In genomic region chr2:8681786-8682692, GRCh38 we compare ENCODE assay signal across 8 cellular contexts. TPM values are rescaled to one million over a fixed set of nuclear protein-coding genes. Genes with fewer than 3 reads are reported as not detected.
A peak's percentile ranks its signal among the peaks of the same experiment; 100 is the strongest.
DNase-seq lines count a peak whose midpoint lies in the region; ATAC-seq and TF ChIP-seq lines count a peak whose summit lies in the region.

ID2 (plus strand) TSS chr2:8682056; CDS start chr2:8682166, 110 bp downstream.

- intact Hi-C loops in lower lobe of right lung (cut with DNase I) = no loop called here

- H3K36me3 ChIP-seq in ectodermal cell (ENCODE audit: control insufficient read depth, insufficient read depth, low read length) (no peaks in the 10 kb centered on the region), lower lobe of right lung (no peaks in the 10 kb centered on the region)

- peaks cover 25% of the 10 kb centered on the region for H3K4me1 ChIP-seq in ectodermal cell (ENCODE audit: control insufficient read depth, insufficient read depth, low read length)
- peaks cover 38% of the 10 kb centered on the region for H3K4me1 ChIP-seq in lower lobe of right lung

- peak; percentile 99 for DNase-seq in COLO668 (lab: John Stamatoyannopoulos, UW; ENCODE audit: unreplicated experiment)
- DNase-seq in GM20000 (ENCODE audit: low spot score) = peak; percentile 99
- DNase-seq in HS-5 (ENCODE audit: low read depth) = peak; percentile 82
- DNase-seq in NK-92 treated with Interleukin-12 subunit alpha and Interleukin-12 subunit beta, amount 100 ng/mL, for 24 hours (lab: John Stamatoyannopoulos, UW) = peak; percentile 97
- peak; percentile 97 to 98 for DNase-seq in activated CD8-positive, alpha-beta memory T cell treated with anti-CD3 and anti-CD28 coated beads for 1 hour (ENCODE audit: extremely low read depth in 1 of 2, low read depth in 1 of 2)
- peak; percentile 100 for DNase-seq in lower lobe of right lung
- DNase-seq in stimulated activated CD4-positive, alpha-beta T cell treated with anti-CD3 and anti-CD28 coated beads, TNF-alpha, amount 100 ng/mL, for 1 hour (ENCODE audit: low read depth in 3 of 3, low spot score in 1 of 3) = peak; percentile 95 to 98 (median 97)

- H3K27me3 ChIP-seq in ectodermal cell (ENCODE audit: control insufficient read depth, insufficient read depth, low read length, poor library complexity, severe bottlenecking) (no peaks in the 10 kb centered on the region), lower lobe of right lung (ENCODE audit: low read depth) (no peaks in the 10 kb centered on the region)

- peak; percentile 79 to 91 for ATAC-seq in lower lobe of right lung

- no peak for TF ChIP-seq CTCF in GM20000 (IDR thresholded peaks at IDR 0.05; ENCODE audit: extremely low read depth, missing control alignments)
- TF ChIP-seq CTCF in lower lobe of right lung (IDR thresholded peaks at IDR 0.05) = no peak

- H3K4me3 ChIP-seq in ectodermal cell (ENCODE audit: insufficient read depth, low read depth, low read length) (peak within 1 kb of the TSS; percentile 88), lower lobe of right lung (peak within 1 kb of the TSS; percentile 93)

- H3K27ac ChIP-seq in ectodermal cell (ENCODE audit: insufficient read depth, low read depth, low read length, poor library complexity, severe bottlenecking) (peak within 1 kb of the TSS; percentile 73), lower lobe of right lung (peak within 1 kb of the TSS; percentile 99)

- no peaks in the 10 kb centered on the region for H3K9me3 ChIP-seq in ectodermal cell (ENCODE audit: control insufficient read depth, low read length)
- H3K9me3 ChIP-seq in lower lobe of right lung = no peaks in the 10 kb centered on the region

- WGBS in ectodermal cell, 2 experiments = 0% methylated on average over 65 to 66 of the region's 70 CpGs

RNA-seq across cellular contexts. Expression of gene ID2, which starts in this region (rescaled TPM):
- 251 TPM for polyA plus RNA-seq in ectodermal cell (2013, experiment 1 of 4)
- 242 TPM for polyA plus RNA-seq in ectodermal cell (2013, experiment 2 of 4)
- polyA plus RNA-seq in ectodermal cell (2013, experiment 3 of 4) = 307 TPM
- polyA plus RNA-seq in ectodermal cell (2013, experiment 4 of 4) = 300 TPM
- total RNA-seq in lower lobe of right lung = 102 TPM

Comparison
In these comparisons a context has a peak if more than half of its experiments do, and no peak if none do; other contexts are left out.
1. Peak in every context shown above with its lines: DNase-seq, ATAC-seq, H3K4me3 ChIP-seq and H3K27ac ChIP-seq.